ENCODE assay signal across 8 cellular contexts in the genomic region with DNA sequence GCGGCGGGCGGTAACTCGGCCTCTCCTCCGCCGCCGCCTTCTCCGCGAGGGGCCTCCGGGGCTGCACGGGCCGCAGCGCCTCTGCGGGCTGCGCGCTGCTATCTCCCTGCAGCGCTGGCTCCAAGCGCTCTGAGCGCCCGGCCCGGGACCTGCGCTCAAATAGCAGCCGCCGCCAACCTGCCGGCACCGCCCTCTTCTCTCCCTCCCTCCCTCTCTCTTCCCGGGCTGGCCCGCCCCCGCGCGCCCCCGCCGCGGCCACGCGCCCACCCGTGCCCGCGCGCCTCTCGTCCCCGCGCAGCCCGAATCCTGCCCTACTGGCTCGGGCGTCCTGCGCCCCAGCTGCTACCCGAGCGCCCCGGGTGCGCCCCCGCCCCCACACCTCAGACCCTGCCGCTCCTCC. TPM values are rescaled to one million over a fixed set of nuclear protein-coding genes. Genes with fewer than 3 reads are reported as not detected.
DNase-seq lines count a peak whose midpoint lies in the region; ATAC-seq and TF ChIP-seq lines count a peak whose summit lies in the region.

A gene (minus strand): TSS at position 131 of the 400 bp plus-strand sequence. CDS start 211 bp downstream, outside the sequence.

- ATAC-seq in Right ventricle myocardium inferior (peak; percentile 85), HG02588 (IDR thresholded peaks at IDR 0.05; ENCODE audit: unreplicated experiment) (no peak)

- H3K9me3 ChIP-seq in ovary (no peaks in the 10 kb centered on the region), thymus (ENCODE audit: control insufficient read depth) (no peaks in the 10 kb centered on the region)

- TF ChIP-seq CTCF in GM06990 (IDR thresholded peaks at IDR 0.05; ENCODE audit: insufficient read depth, low read length, poor library complexity, severe bottlenecking) (no peak), ovary (IDR thresholded peaks at IDR 0.05) (no peak)

- WGBS in ovary, 3 donors, result 0 to 2% (median 1%) methylated on average over 19 to 50 of the region's 53 CpGs
- WGBS in thymus, result 1% methylated on average over 48 of the region's 53 CpGs

- H3K27me3 Mint-ChIP-seq in activated T-helper 1 cell treated with anti-CD3 and anti-CD28 coated beads, Interleukin-12 subunit alpha, Interleukin-12 subunit beta, Interleukin-2, Interleukin-4 antibody, amounts not matched to agents 30 ng/mL and 10 ng/mL and 1 ng/mL, durations not matched to agents 14 hours and 24 hours and 36 hours (ENCODE audit: insufficient read depth), result peaks cover 55% of the 10 kb centered on the region

- no peaks in the 10 kb centered on the region for H3K36me3 Mint-ChIP-seq in activated T-helper 1 cell treated with anti-CD3 and anti-CD28 coated beads, Interleukin-12 subunit alpha, Interleukin-12 subunit beta, Interleukin-2, Interleukin-4 antibody, amounts not matched to agents 30 ng/mL and 10 ng/mL and 1 ng/mL, durations not matched to agents 14 hours and 24 hours and 36 hours (ENCODE audit: low read depth)

- H3K36me3 ChIP-seq in GM06990 (ENCODE audit: control insufficient read depth, insufficient read depth, low read length), result no peaks in the 10 kb centered on the region
- no peaks in the 10 kb centered on the region for H3K36me3 ChIP-seq in ovary
- no peaks in the 10 kb centered on the region for H3K36me3 ChIP-seq in thymus (ENCODE audit: control insufficient read depth, insufficient read depth)

- peak within 1 kb of the TSS; percentile 34 for H3K27ac Mint-ChIP-seq in activated T-helper 1 cell treated with anti-CD3 and anti-CD28 coated beads, Interleukin-12 subunit alpha, Interleukin-12 subunit beta, Interleukin-2, Interleukin-4 antibody, amounts not matched to agents 30 ng/mL and 10 ng/mL and 1 ng/mL, durations not matched to agents 14 hours and 24 hours and 36 hours

- intact Hi-C loops in activated T-helper 1 cell treated with anti-CD3 and anti-CD28 coated beads, Interleukin-12 subunit alpha, Interleukin-12 subunit beta, Interleukin-2, Interleukin-4 antibody, amounts not matched to agents 30 ng/mL and 10 ng/mL and 1 ng/mL, durations not matched to agents 14 hours and 24 hours and 36 hours (cut with micrococcal nuclease), result no loop called here
- intact Hi-C loops in Right ventricle myocardium inferior (cut with DNase I) (no loop called here), ovary (cut with DNase I) (loop anchor here in 1 of 4 donors (10.0 kb wide), 1 partner anchor 111 kb away; a partner anchor contains a TSS)

- peak within 1 kb of the TSS; percentile 25 to 72 for H3K27ac ChIP-seq in ovary
- H3K27ac ChIP-seq in thymus (ENCODE audit: low read depth), result no peak within 1 kb of the TSS

- H3K9me3 Mint-ChIP-seq in activated T-helper 1 cell treated with anti-CD3 and anti-CD28 coated beads, Interleukin-12 subunit alpha, Interleukin-12 subunit beta, Interleukin-2, Interleukin-4 antibody, amounts not matched to agents 30 ng/mL and 10 ng/mL and 1 ng/mL, durations not matched to agents 14 hours and 24 hours and 36 hours, result no peaks in the 10 kb centered on the region

- peak; percentile 18 for DNase-seq in GM06990 (ENCODE audit: extremely low read depth, insufficient read length)
- peak; percentile 6 for DNase-seq in NCI-H460 (ENCODE audit: extremely low read depth, low read depth)
- DNase-seq in activated T-helper 1 cell treated with anti-CD3 and anti-CD28 coated beads, Interleukin-12 subunit alpha, Interleukin-12 subunit beta, Interleukin-2, Interleukin-4 antibody, amounts not matched to agents 30 ng/mL and 10 ng/mL and 1 ng/mL, durations not matched to agents 14 hours and 24 hours and 36 hours (ENCODE audit: low spot score), result peak; percentile 44
- peak; percentile 78 for DNase-seq in Right ventricle myocardium inferior (ENCODE audit: missing footprints)
- DNase-seq in ovary, result peak; percentile 73 to 87 (median 83)
- no peak for DNase-seq in GM19238 (ENCODE audit: insufficient read length, low spot score)

- peak; percentile 23 for TF ChIP-seq POLR2A in ovary (IDR thresholded peaks at IDR 0.05)

- no peak for TF ChIP-seq EP300 in ovary (IDR thresholded peaks at IDR 0.05)

- H3K4me3 Mint-ChIP-seq in activated T-helper 1 cell treated with anti-CD3 and anti-CD28 coated beads, Interleukin-12 subunit alpha, Interleukin-12 subunit beta, Interleukin-2, Interleukin-4 antibody, amounts not matched to agents 30 ng/mL and 10 ng/mL and 1 ng/mL, durations not matched to agents 14 hours and 24 hours and 36 hours, result peak within 1 kb of the TSS; percentile 65

- H3K4me3 ChIP-seq in GM06990 (replicated peaks; ENCODE audit: low read depth, low read length), result no peak within 1 kb of the TSS
- peak within 1 kb of the TSS; percentile 45 for H3K4me3 ChIP-seq in ovary
- peak within 1 kb of the TSS; percentile 55 for H3K4me3 ChIP-seq in thymus (ENCODE audit: low read length)

- H3K4me1 Mint-ChIP-seq in activated T-helper 1 cell treated with anti-CD3 and anti-CD28 coated beads, Interleukin-12 subunit alpha, Interleukin-12 subunit beta, Interleukin-2, Interleukin-4 antibody, amounts not matched to agents 30 ng/mL and 10 ng/mL and 1 ng/mL, durations not matched to agents 14 hours and 24 hours and 36 hours (ENCODE audit: low read depth), result no peaks in the 10 kb centered on the region

- H3K27me3 ChIP-seq in GM06990 (replicated peaks; ENCODE audit: control insufficient read depth, insufficient read depth, low read length), result peaks cover 1% of the 10 kb centered on the region
- no peaks in the 10 kb centered on the region for H3K27me3 ChIP-seq in ovary
- H3K27me3 ChIP-seq in thymus (ENCODE audit: control insufficient read depth, insufficient read depth), result peaks cover 34% of the 10 kb centered on the region

- peaks cover 5% of the 10 kb centered on the region for H3K4me1 ChIP-seq in ovary (ENCODE audit: insufficient read depth)
- no peaks in the 10 kb centered on the region for H3K4me1 ChIP-seq in thymus (ENCODE audit: control insufficient read depth, insufficient read depth, low read length)

RNA-seq across cellular contexts. Expression of the gene that starts here (rescaled TPM):
- 0.02 and 0.06 TPM in 2 replicates for total RNA-seq in NCI-H460 (2014; rRNA removed; shearing (Covaris generic))
- polyA plus RNA-seq in NCI-H460 (2014; cell fraction: nucleus; rRNA removed), result 0.10 TPM in 1 of 2 replicates, not detected in the other
- total RNA-seq in activated T-helper 1 cell treated with anti-CD3 and anti-CD28 coated beads, Interleukin-12 subunit alpha, Interleukin-12 subunit beta, Interleukin-2, Interleukin-4 antibody, amounts not matched to agents 30 ng/mL and 10 ng/mL and 1 ng/mL, durations not matched to agents 14 hours and 24 hours and 36 hours, result 0.52 and 0.78 TPM in 2 replicates
- total RNA-seq in Right ventricle myocardium inferior, result 1.2 TPM
- 1 to 10 TPM in 6 of 7 donors, under 1 TPM in 1; 0.95 to 8.6 (median 4.2) TPM for total RNA-seq in ovary
- 1 to 10 TPM; 1.8 to 2.8 TPM for polyA plus RNA-seq in ovary
- 1.5 TPM for polyA plus RNA-seq in thymus

Comparison
In these comparisons a context has a peak if more than half of its experiments do, and no peak if none do; other contexts are left out.
1. Peak in DNase-seq in NCI-H460; RNA of the gene not detected or under 1 TPM.
2. Peak in DNase-seq in activated T-helper 1 cell treated with anti-CD3 and anti-CD28 coated beads, Interleukin-12 subunit alpha, Interleukin-12 subunit beta, Interleukin-2, Interleukin-4 antibody, amounts not matched to agents 30 ng/mL and 10 ng/mL and 1 ng/mL, durations not matched to agents 14 hours and 24 hours and 36 hours; RNA of the gene not detected or under 1 TPM.